In genomic region chr6:149026530-149026942, GRCh38 we compare ENCODE assay signal across 8 cellular contexts.
A peak's percentile ranks its signal among the peaks of the same experiment; 100 is the strongest.
DNase-seq lines count a peak whose midpoint lies in the region; ATAC-seq lines count a peak whose summit lies in the region.

No MANE protein-coding gene starts in this region.

- whole genome bisulfite sequencing in GM23248 (ENCODE audit: low coverage in 1 of 2, low lambda C conversion rate in 2 of 2, missing lambda C conversion rate in 2 of 2), 2 experiments, result 2 to 5% methylated on average over 4 of the region's 4 CpGs

- peak overlapping the region; percentile 78 for H3K27ac ChIP-seq in GM23248

- H3K9me3 Mint-ChIP-seq in naive thymus-derived CD8-positive, alpha-beta T cell, result peaks cover 0 to 9% (median 0%) of the 10 kb centered on the region in 9 donors

- no peaks in the 10 kb centered on the region; the same call in 1 of the 2 replicates for H3K36me3 ChIP-seq in GM23248 (ENCODE audit: low read depth)

- POLR2A ChIA-PET in naive thymus-derived CD8-positive, alpha-beta T cell (lab: Charles Lee), result no interaction called here

- no peak overlapping the region for H3K27ac Mint-ChIP-seq in naive thymus-derived CD8-positive, alpha-beta T cell

- no peak for ATAC-seq in GM21528 (IDR thresholded peaks at IDR 0.05; ENCODE audit: low FRiP score, unreplicated experiment)
- no peak for ATAC-seq in naive thymus-derived CD8-positive, alpha-beta T cell

- H3K27me3 ChIP-seq in GM23248 (replicated peaks; ENCODE audit: insufficient read depth), result no peaks in the 10 kb centered on the region

- no peak overlapping the region for H3K4me3 ChIP-seq in GM23248

- in situ Hi-C loops in GM23248 (cut with MboI), result no loop called here

- no peaks in the 10 kb centered on the region for H3K79me2 ChIP-seq in GM23248 (ENCODE audit: insufficient read depth)

- H3K4me2 ChIP-seq in GM23248 (ENCODE audit: unreplicated experiment), result peak overlapping the region; percentile 55

- H3K9me2 ChIP-seq in GM23248 (ENCODE audit: insufficient read depth), result no peaks in the 10 kb centered on the region

- H3K9me3 ChIP-seq in GM23248 (ENCODE audit: low read depth), result no peaks in the 10 kb centered on the region

- H3K36me3 Mint-ChIP-seq in naive thymus-derived CD8-positive, alpha-beta T cell, result peaks cover 0 to 3% (median 0%) of the 10 kb centered on the region in 3 donors

- H3K27me3 Mint-ChIP-seq in naive thymus-derived CD8-positive, alpha-beta T cell, result no peaks in the 10 kb centered on the region

- peaks cover 34% of the 10 kb centered on the region for H3F3A ChIP-seq in GM23248 (ENCODE audit: insufficient read depth)

- DNase-seq in AG08396 (ENCODE audit: low spot score), result peak; percentile 65
- DNase-seq in GM23248, result peak; percentile 94
- peak; percentile 83 for DNase-seq in NCI-H748 (lab: John Stamatoyannopoulos, UW; ENCODE audit: unreplicated experiment)
- DNase-seq in amniotic stem cell (lab: John Stamatoyannopoulos, UW), result peak; percentile 85
- peak; percentile 68 for DNase-seq in left kidney (ENCODE audit: low read depth, low spot score)
- DNase-seq in naive thymus-derived CD8-positive, alpha-beta T cell, result no peak
- DNase-seq in Ammon's horn (ENCODE audit: low spot score), result no peak

- H3K4me3 Mint-ChIP-seq in naive thymus-derived CD8-positive, alpha-beta T cell, result no peak overlapping the region

- H4K20me1 ChIP-seq in GM23248 (ENCODE audit: insufficient read depth), result no peaks in the 10 kb centered on the region

- H2AFZ ChIP-seq in GM23248, result no peak overlapping the region

- H3K9ac ChIP-seq in GM23248, result peak overlapping the region; percentile 55

- peaks cover 2 to 13% (median 5%) of the 10 kb centered on the region in 4 donors for H3K4me1 Mint-ChIP-seq in naive thymus-derived CD8-positive, alpha-beta T cell

- H3K4me1 ChIP-seq in GM23248 (ENCODE audit: insufficient read depth), result peaks cover 26% of the 10 kb centered on the region

Comparison
In these comparisons a context has a peak if more than half of its experiments do, and no peak if none do; other contexts are left out.
1. DNase-seq: peak in AG08396 (single experiment), GM23248 (single experiment), NCI-H748 (single experiment), amniotic stem cell (single experiment) and left kidney (single experiment); none in naive thymus-derived CD8-positive, alpha-beta T cell (0 of 10) and Ammon's horn (single experiment).